Comparison of ENCODE assay signal across 14 cellular contexts in the genomic region with DNA sequence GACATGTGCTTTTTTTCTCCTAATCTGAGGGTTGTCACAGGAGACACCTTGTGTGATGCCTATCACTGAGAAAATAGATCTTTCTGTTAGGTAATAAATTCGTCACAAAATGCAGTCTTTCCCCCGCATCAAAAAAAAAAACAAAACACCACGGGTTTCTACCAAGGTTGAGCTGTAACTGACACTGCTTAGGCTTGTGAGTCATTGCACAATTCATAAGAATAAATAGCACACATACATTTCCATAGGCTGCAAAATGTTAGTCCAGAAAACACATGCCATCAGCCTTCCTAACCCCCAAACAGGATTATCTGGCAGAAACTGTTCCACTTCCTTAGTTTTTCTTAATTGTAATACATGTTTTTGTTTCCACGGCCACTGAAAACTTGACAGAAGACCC. TPM values are rescaled to one million over a fixed set of nuclear protein-coding genes. Genes with fewer than 3 reads are reported as not detected.
"Had no signal": no experiment of that assay in that cellular context is flagged by ENCODE, and none has a peak within 500 bp of the region (broad histone marks: within the 10 kb centered on the region; RNA-seq: fewer than 3 reads in every experiment).

No MANE protein-coding gene starts in this region.

- DNase-seq: activated CD4-positive, alpha-beta memory T cell treated with anti-CD3 and anti-CD28 coated beads, Interleukin-2, amount 10 ng/mL, durations not matched to agents 7 days and 5 days; activated CD4-positive, alpha-beta T cell treated with anti-CD3 and anti-CD28 coated beads for 36 hours; activated CD8-positive, alpha-beta memory T cell treated with anti-CD3 and anti-CD28 coated beads, Interleukin-2, amount 50 U/mL, for 48 hours; activated naive CD8-positive, alpha-beta T cell treated with anti-CD3 and anti-CD28 coated beads, Interleukin-2, amount 10 ng/mL, durations not matched to agents 7 days and 5 days; anterior cingulate cortex; colonic mucosa; effector CD4-positive, alpha-beta T cell; gastrocnemius medialis; ovary; stimulated activated CD4-positive, alpha-beta T cell treated with anti-CD3 and anti-CD28 coated beads, Interleukin-15, amount 100 ng/mL, for 24 hours; stimulated activated CD4-positive, alpha-beta T cell treated with anti-CD3 and anti-CD28 coated beads, Interleukin-4, amount 100 ng/mL, for 4 hours; stomach; T-helper 9 cell had no signal

- ATAC-seq: activated CD4-positive, alpha-beta T cell treated with anti-CD3 and anti-CD28 coated beads for 36 hours; gastrocnemius medialis had no signal

- H3K27ac Mint-ChIP-seq: activated CD4-positive, alpha-beta memory T cell treated with anti-CD3 and anti-CD28 coated beads, Interleukin-2, amount 10 ng/mL, durations not matched to agents 7 days and 5 days; activated CD4-positive, alpha-beta T cell treated with anti-CD3 and anti-CD28 coated beads for 36 hours; activated naive CD8-positive, alpha-beta T cell treated with anti-CD3 and anti-CD28 coated beads, Interleukin-2, amount 10 ng/mL, durations not matched to agents 7 days and 5 days; neural progenitor cell had no signal

- H3K9me3 Mint-ChIP-seq: activated CD4-positive, alpha-beta memory T cell treated with anti-CD3 and anti-CD28 coated beads, Interleukin-2, amount 10 ng/mL, durations not matched to agents 7 days and 5 days; activated naive CD8-positive, alpha-beta T cell treated with anti-CD3 and anti-CD28 coated beads, Interleukin-2, amount 10 ng/mL, durations not matched to agents 7 days and 5 days; neural progenitor cell had no signal

- H3K36me3 Mint-ChIP-seq: activated naive CD8-positive, alpha-beta T cell treated with anti-CD3 and anti-CD28 coated beads, Interleukin-2, amount 10 ng/mL, durations not matched to agents 7 days and 5 days; neural progenitor cell had no signal

- H3K4me3 Mint-ChIP-seq: activated CD4-positive, alpha-beta memory T cell treated with anti-CD3 and anti-CD28 coated beads, Interleukin-2, amount 10 ng/mL, durations not matched to agents 7 days and 5 days; activated CD4-positive, alpha-beta T cell treated with anti-CD3 and anti-CD28 coated beads for 36 hours; activated naive CD8-positive, alpha-beta T cell treated with anti-CD3 and anti-CD28 coated beads, Interleukin-2, amount 10 ng/mL, durations not matched to agents 7 days and 5 days; neural progenitor cell had no signal

RNA-seq across cellular contexts. Expression of gene TMEM163, which starts 6.5 kb away (rescaled TPM):
- total RNA-seq: gastrocnemius medialis had no signal
